In genomic region chr18:29191263-29191662, GRCh38 we compare ENCODE assay signal across 1 cellular context.
TF ChIP-seq lines count a peak whose summit lies in the region.

No MANE protein-coding gene starts in this region.

TF ChIP-seq in HepG2, 621 proteins besides CTCF, POLR2A, EP300 and RAD21 (continued from another document):
- no peak for TF ChIP-seq TP53 (CRISPR knock-in tag; conservative IDR thresholded peaks at IDR 0.05)
TF ChIP-seq in HepG2: peak in this region for 2.
